ENCODE assay signal across 18 cellular contexts in the genomic region with DNA sequence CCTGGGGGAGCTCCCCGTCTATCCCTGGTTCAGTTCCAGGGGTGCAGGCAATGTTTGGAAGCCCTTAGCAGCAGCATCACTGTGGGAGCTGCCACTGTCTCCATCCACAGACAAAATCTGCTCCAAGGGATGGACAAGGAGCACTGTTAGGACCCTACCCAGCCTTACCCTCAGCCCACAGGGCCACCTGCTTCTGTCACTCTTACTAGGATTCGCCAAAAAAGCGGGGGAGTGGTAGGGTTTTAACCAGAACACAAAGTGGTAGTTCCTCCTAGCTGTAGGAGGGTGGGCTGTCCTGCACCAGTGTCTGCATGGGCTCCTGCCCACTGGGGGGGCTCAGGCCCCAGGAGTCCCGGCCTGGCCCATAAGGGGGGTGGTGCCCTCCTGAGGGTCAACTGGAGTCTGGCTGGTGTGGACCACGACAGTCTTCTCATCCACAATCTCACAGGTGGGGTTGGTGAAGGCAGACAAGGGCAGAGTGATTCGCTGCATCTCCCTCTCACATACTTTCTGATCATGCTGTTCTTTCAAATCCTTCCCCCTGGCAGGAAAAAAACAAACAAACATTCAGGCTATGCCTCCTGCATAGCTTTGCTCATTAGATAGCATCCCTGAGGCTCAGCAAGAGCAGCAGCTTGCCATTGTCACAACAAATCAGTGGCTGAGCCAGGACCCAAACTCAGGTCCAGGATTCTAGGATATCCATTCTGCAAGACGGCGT. TPM values are rescaled to one million over a fixed set of nuclear protein-coding genes. Genes with fewer than 3 reads are reported as not detected.
DNase-seq lines count a peak whose midpoint lies in the region; ATAC-seq and TF ChIP-seq lines count a peak whose summit lies in the region.
"Had no signal": no experiment of that assay in that cellular context is flagged by ENCODE, and none has a peak within 500 bp of the region (broad histone marks: within the 10 kb centered on the region; RNA-seq: fewer than 3 reads in every experiment).

No MANE protein-coding gene starts in this region.

- intact Hi-C loops in sigmoid colon (cut with DNase I): no loop called here

- TF ChIP-seq CTCF in Peyer's patch (IDR thresholded peaks at IDR 0.05) (no peak), sigmoid colon (IDR thresholded peaks at IDR 0.05) (no peak)

- H3K9me3 ChIP-seq in Peyer's patch: no peaks in the 10 kb centered on the region
- no peaks in the 10 kb centered on the region for H3K9me3 ChIP-seq in effector memory CD4-positive, alpha-beta T cell (ENCODE audit: control insufficient read depth, low read length)
- H3K9me3 ChIP-seq in sigmoid colon: no peaks in the 10 kb centered on the region
- H3K9me3 ChIP-seq: adrenal gland had no signal

- TF ChIP-seq EP300 in sigmoid colon (IDR thresholded peaks at IDR 0.05): no peak

- H3K4me1 ChIP-seq in Peyer's patch (peaks cover 0 to 28% (median 20%) of the 10 kb centered on the region in 4 donors), sigmoid colon (peaks cover 0 to 36% (median 33%) of the 10 kb centered on the region in 4 donors)
- H3K4me1 ChIP-seq in effector memory CD4-positive, alpha-beta T cell (ENCODE audit: control insufficient read depth, insufficient read depth, low read length, poor library complexity, severe bottlenecking): peaks cover 95% of the 10 kb centered on the region

- no peak overlapping the region for H3K4me3 Mint-ChIP-seq in T-helper 1 cell treated with Interleukin-12 subunit alpha and Interleukin-12 subunit beta and Interleukin-4 antibody, amounts not matched to agents 30 μg/mL and 1 μg/mL, for 36 hours
- H3K4me3 Mint-ChIP-seq: IgD-negative memory B cell had no signal

- peaks cover 69% of the 10 kb centered on the region for H3K4me1 Mint-ChIP-seq in T-helper 1 cell treated with Interleukin-12 subunit alpha and Interleukin-12 subunit beta and Interleukin-4 antibody, amounts not matched to agents 30 μg/mL and 1 μg/mL, for 36 hours (ENCODE audit: low read depth)

- H3K4me3 ChIP-seq in Peyer's patch: no peak overlapping the region
- no peak overlapping the region for H3K4me3 ChIP-seq in effector memory CD4-positive, alpha-beta T cell (ENCODE audit: insufficient read depth, low read depth, low read length, poor library complexity, severe bottlenecking)
- H3K4me3 ChIP-seq in sigmoid colon: no peak overlapping the region
- H3K4me3 ChIP-seq: adrenal gland had no signal

- no peaks in the 10 kb centered on the region for H3K9me3 Mint-ChIP-seq in T-helper 1 cell treated with Interleukin-12 subunit alpha and Interleukin-12 subunit beta and Interleukin-4 antibody, amounts not matched to agents 30 μg/mL and 1 μg/mL, for 36 hours
- H3K9me3 Mint-ChIP-seq: IgD-negative memory B cell had no signal

- WGBS in sigmoid colon, 2 donors: 77 to 83% methylated on average over 8 of the region's 8 CpGs

- H3K36me3 ChIP-seq in Peyer's patch: peaks cover 0 to 90% (median 0%) of the 10 kb centered on the region in 3 donors
- peaks cover 61% of the 10 kb centered on the region for H3K36me3 ChIP-seq in effector memory CD4-positive, alpha-beta T cell (ENCODE audit: control insufficient read depth, insufficient read depth, low read length)
- H3K36me3 ChIP-seq in sigmoid colon: peaks cover 27 to 89% (median 42%) of the 10 kb centered on the region in 4 donors

- H3K27me3 Mint-ChIP-seq in T-helper 1 cell treated with Interleukin-12 subunit alpha and Interleukin-12 subunit beta and Interleukin-4 antibody, amounts not matched to agents 30 μg/mL and 1 μg/mL, for 36 hours (ENCODE audit: low read depth): no peaks in the 10 kb centered on the region
- H3K27me3 Mint-ChIP-seq: IgD-negative memory B cell had no signal

- ATAC-seq in HG02678 (IDR thresholded peaks at IDR 0.05; ENCODE audit: unreplicated experiment): no peak
- no peak for ATAC-seq in GM21737 (IDR thresholded peaks at IDR 0.05; ENCODE audit: unreplicated experiment)
- ATAC-seq: sciatic nerve had no signal

- H3K27ac Mint-ChIP-seq in T-helper 1 cell treated with Interleukin-12 subunit alpha and Interleukin-12 subunit beta and Interleukin-4 antibody, amounts not matched to agents 30 μg/mL and 1 μg/mL, for 36 hours: peak overlapping the region; percentile 62

- TF ChIP-seq POLR2A in Peyer's patch (IDR thresholded peaks at IDR 0.05) (no peak), sigmoid colon (IDR thresholded peaks at IDR 0.05) (no peak)

- H3K36me3 Mint-ChIP-seq in T-helper 1 cell treated with Interleukin-12 subunit alpha and Interleukin-12 subunit beta and Interleukin-4 antibody, amounts not matched to agents 30 μg/mL and 1 μg/mL, for 36 hours (ENCODE audit: low read depth): peaks cover 66% of the 10 kb centered on the region

- H3K27me3 ChIP-seq in Peyer's patch (no peaks in the 10 kb centered on the region), sigmoid colon (no peaks in the 10 kb centered on the region)
- H3K27me3 ChIP-seq in effector memory CD4-positive, alpha-beta T cell (replicated peaks; ENCODE audit: control insufficient read depth, insufficient read depth, low read length, poor library complexity, severe bottlenecking): no peaks in the 10 kb centered on the region
- H3K27me3 ChIP-seq: adrenal gland had no signal

- H3K27ac ChIP-seq in Peyer's patch: peak overlapping the region in 3 of 4 donors; percentile 7 to 100 (median 26)
- H3K27ac ChIP-seq in effector memory CD4-positive, alpha-beta T cell (ENCODE audit: insufficient read depth, low read length, poor library complexity, severe bottlenecking): peak overlapping the region; percentile 33
- peak overlapping the region in 2 of 4 donors; percentile 24 to 26 for H3K27ac ChIP-seq in sigmoid colon

- no peak for DNase-seq in T-helper 1 cell
- no peak for DNase-seq in Peyer's patch
- no peak for DNase-seq in effector memory CD4-positive, alpha-beta T cell
- peak; percentile 41 for DNase-seq in sigmoid colon
- DNase-seq in DMS153 (lab: John Stamatoyannopoulos, UW): no peak
- DNase-seq: 8988T; mesenchymal stem cell; NCI-H1092; NCI-H226; occipital lobe; SHP77; stimulated activated CD4-positive, alpha-beta T cell treated with anti-CD3 and anti-CD28 coated beads, Interleukin-4, amount 100 ng/mL, for 24 hours had no signal

RNA-seq across cellular contexts. Expression of a gene that starts 9.4 kb away (rescaled TPM):
- 10 to 100 TPM; 23.7 to 60.2 (median 30.7) TPM for total RNA-seq in Peyer's patch
- total RNA-seq in sigmoid colon: 10 to 100 TPM; 32.4 to 55.0 (median 50.3) TPM
- 10 to 100 TPM in 1 of 3 donors, 1 to 10 TPM in 2; 5.8 to 87.6 (median 6.0) TPM for polyA plus RNA-seq in sigmoid colon
